ENCODE assay signal across 15 cellular contexts in genomic region chrX:76159453-76159852, GRCh38. TPM values are rescaled to one million over a fixed set of nuclear protein-coding genes. Genes with fewer than 3 reads are reported as not detected.
A peak's percentile ranks its signal among the peaks of the same experiment; 100 is the strongest.
DNase-seq lines count a peak whose midpoint lies in the region; ATAC-seq, FAIRE-seq and TF ChIP-seq lines count a peak whose summit lies in the region.
"Had no signal": no experiment of that assay in that cellular context is flagged by ENCODE, and none has a peak within 500 bp of the region (broad histone marks: within the 10 kb centered on the region; RNA-seq: fewer than 3 reads in every experiment).

No MANE protein-coding gene starts in this region.

- no CpG with 5 or more reads among the region's 8 CpGs for WGBS in H9 (ENCODE audit: extremely low coverage, insufficient read length, low lambda C conversion rate)
- 90% methylated on average over 2 of the region's 8 CpGs; no CpG with 5 or more reads in 1 of the 2 experiments for WGBS in H1 (ENCODE audit: extremely low coverage in 1 of 2, insufficient coverage in 1 of 2, insufficient read length in 1 of 2, insufficient replicate concordance in 2 of 2, low coverage in 1 of 2, low lambda C conversion rate in 2 of 2, missing lambda C conversion rate in 1 of 2), 2 experiments
- WGBS in neuronal stem cell (ENCODE audit: extremely low coverage in 2 of 2, insufficient read length in 2 of 2, insufficient replicate concordance in 1 of 2), 2 donors: no CpG with 5 or more reads among the region's 8 CpGs

- H4K20me1 ChIP-seq in H9 (ENCODE audit: control insufficient read depth, insufficient read depth, insufficient read length) (no peaks in the 10 kb centered on the region), H1 (replicated peaks in 1 of 2; ENCODE audit: control insufficient read depth in 1 of 2, insufficient read depth in 2 of 2, low read length in 2 of 2) (no peaks in the 10 kb centered on the region), Karpas-422 (ENCODE audit: insufficient read depth, low read depth, low read length) (no peaks in the 10 kb centered on the region)

- H3K14ac ChIP-seq in H9 (ENCODE audit: insufficient read depth, low read length): no peak overlapping the region
- H3K14ac ChIP-seq in H1 (ENCODE audit: insufficient read length): no peak overlapping the region
- no peak overlapping the region for H3K14ac ChIP-seq in neuronal stem cell (ENCODE audit: low read length)

- no peaks in the 10 kb centered on the region for H3K9me2 ChIP-seq in Karpas-422 (replicated peaks; ENCODE audit: insufficient read depth, low read length)

- H3K18ac ChIP-seq in H9 (ENCODE audit: insufficient read length, low read depth, low read length) (peak overlapping the region; percentile 79), H1 (ENCODE audit: extremely low read depth, low read length) (no peak overlapping the region), neuronal stem cell (ENCODE audit: low read length) (no peak overlapping the region)

- no peak overlapping the region for H4K5ac ChIP-seq in H9 (ENCODE audit: insufficient read length, low read depth, low read length)
- H4K5ac ChIP-seq in H1 (ENCODE audit: insufficient read length, low read depth, low read length): no peak overlapping the region

- H4K8ac ChIP-seq in H9 (replicated peaks; ENCODE audit: insufficient read length, low read depth, low read length): no peak overlapping the region
- peak overlapping the region; percentile 79; the same call in 1 of the 2 replicates for H4K8ac ChIP-seq in H1 (ENCODE audit: extremely low read depth, insufficient read depth, low read length)
- H4K8ac ChIP-seq in neuronal stem cell (ENCODE audit: low read depth, low read length): no peak overlapping the region

- H3K56ac ChIP-seq in H9 (ENCODE audit: insufficient read length, low read depth, low read length) (no peak overlapping the region), H1 (replicated peaks; ENCODE audit: insufficient read length, low read depth, low read length) (no peak overlapping the region)

- no peak for TF ChIP-seq RAD21 in H1 (IDR thresholded peaks at IDR 0.05 in 1 of 2, conservative IDR thresholded peaks at IDR 0.05 in 1 of 2; ENCODE audit: low read depth in 2 of 2, low read length in 2 of 2)

- H3K4me2 ChIP-seq in H9 (ENCODE audit: insufficient read depth, insufficient read length, low read length): no peak overlapping the region
- no peak overlapping the region; a peak in 1 of 4 replicates for H3K4me2 ChIP-seq in H1 (ENCODE audit: insufficient read depth in 1 of 2, low read depth in 2 of 2, low read length in 2 of 2)
- no peak overlapping the region for H3K4me2 ChIP-seq in neuronal stem cell (ENCODE audit: insufficient read depth, low read length, poor library complexity, severe bottlenecking)
- no peak overlapping the region for H3K4me2 ChIP-seq in Karpas-422 (ENCODE audit: low read depth, low read length, poor library complexity, severe bottlenecking)
- H3K4me2 ChIP-seq: A549 had no signal

- H3K27me3 ChIP-seq in H9 (ENCODE audit: insufficient read depth, low read length) (no peaks in the 10 kb centered on the region), H1 (replicated peaks in 1 of 4; ENCODE audit: control insufficient read depth in 3 of 4, extremely low read depth in 1 of 4, insufficient read depth in 3 of 4, low read length in 3 of 4) (no peaks in the 10 kb centered on the region), neuronal stem cell (ENCODE audit: control insufficient read depth in 3 of 3, insufficient read depth in 3 of 3, low read depth in 1 of 3, low read length in 3 of 3) (peaks cover 0 to 3% (median 0%) of the 10 kb centered on the region in 3 experiments), Karpas-422 (ENCODE audit: low read length) (no peaks in the 10 kb centered on the region)
- H3K27me3 ChIP-seq: BE2C had no signal

- H2AK5ac ChIP-seq in H9 (ENCODE audit: insufficient read length, low read length): no peak overlapping the region
- H2AK5ac ChIP-seq in H1 (ENCODE audit: low read depth, low read length): no peak overlapping the region
- H2AK5ac ChIP-seq in neuronal stem cell (ENCODE audit: low read depth, low read length): no peak overlapping the region

- H3T11ph ChIP-seq in H9 (ENCODE audit: low read length): no peak overlapping the region

- H2AFZ ChIP-seq in H9 (ENCODE audit: low read length) (no peak overlapping the region), H1 (ENCODE audit: low read length) (peak overlapping the region; percentile 62; the same call in 1 of the 2 replicates), neuronal stem cell (ENCODE audit: low read length) (peak overlapping the region; percentile 29), Karpas-422 (ENCODE audit: low read length) (no peak overlapping the region)

- TF ChIP-seq POLR2A in H1 (IDR thresholded peaks at IDR 0.05; ENCODE audit: control extremely low read depth in 1 of 2, low read depth in 2 of 2, low read length in 2 of 2): no peak

- DNase-seq in ELF-1 (ENCODE audit: low read depth, low spot score): peak; percentile 51
- DNase-seq in H9: no peak
- no peak for DNase-seq in H1 (ENCODE audit: low read depth in 1 of 2, low spot score in 2 of 2)
- no peak for DNase-seq in neuronal stem cell (ENCODE audit: low spot score)
- no peak for DNase-seq in HCEC 1CT
- DNase-seq in sciatic nerve (ENCODE audit: low spot score): no peak
- DNase-seq in Karpas-422: no peak
- DNase-seq: BE2C; CD4-positive, alpha-beta memory T cell; DMS79; IMR-90 had no signal

- no peak overlapping the region for H3K4me3 Mint-ChIP-seq in H9
- H3K4me3 Mint-ChIP-seq: CD4-positive, alpha-beta memory T cell had no signal

- H3K79me2 ChIP-seq in H9 (ENCODE audit: insufficient read depth, low read length): no peaks in the 10 kb centered on the region
- no peaks in the 10 kb centered on the region for H3K79me2 ChIP-seq in H1 (ENCODE audit: control insufficient read depth in 1 of 2, insufficient read depth in 2 of 2, low read length in 2 of 2)
- H3K79me2 ChIP-seq in Karpas-422 (ENCODE audit: low read length): no peaks in the 10 kb centered on the region

- H3K36me3 Mint-ChIP-seq in H9 (ENCODE audit: insufficient read depth in 1 of 3, low read depth in 3 of 3): peaks cover 0 to 2% (median under 1%) of the 10 kb centered on the region in 3 experiments; a peak in 3 of 7 replicates
- H3K36me3 Mint-ChIP-seq: CD4-positive, alpha-beta memory T cell had no signal

- H3K4me1 ChIP-seq in H9 (ENCODE audit: insufficient read depth, low read length): no peaks in the 10 kb centered on the region; the same call in 1 of the 2 replicates
- peaks cover 0 to 5% (median 0%) of the 10 kb centered on the region in 4 experiments; a peak in 1 of 7 replicates for H3K4me1 ChIP-seq in H1 (replicated peaks in 1 of 4; ENCODE audit: control insufficient read depth in 3 of 4, insufficient read depth in 4 of 4, low read length in 3 of 4)
- H3K4me1 ChIP-seq in neuronal stem cell (ENCODE audit: control insufficient read depth in 2 of 2, insufficient read depth in 1 of 2, low read depth in 1 of 2, low read length in 2 of 2): no peaks in the 10 kb centered on the region
- no peaks in the 10 kb centered on the region for H3K4me1 ChIP-seq in Karpas-422 (ENCODE audit: low read length)
- H3K4me1 ChIP-seq: A549, BE2C had no signal

- POLR2A ChIA-PET in H1 (lab: Charles Lee; ENCODE audit: partially characterized antibody): interaction anchor here (0.8 to 2.3 kb wide), 2 partner anchors 14 to 94 kb away, joined by 3 to 11 read pairs; partner anchors contain the start of gene PBDC1

- H3K4ac ChIP-seq in H9 (ENCODE audit: low read depth, low read length): no peak overlapping the region
- no peak overlapping the region for H3K4ac ChIP-seq in H1 (replicated peaks; ENCODE audit: insufficient read length, low read depth, low read length)
- no peak overlapping the region for H3K4ac ChIP-seq in neuronal stem cell (ENCODE audit: low read length)

- no peak for TF ChIP-seq EP300 in H1 (IDR thresholded peaks at IDR 0.05; ENCODE audit: borderline replicate concordance in 1 of 2, low read depth in 2 of 2, low read length in 2 of 2)

- H3K79me1 ChIP-seq in H9 (ENCODE audit: insufficient read depth, low read depth, low read length, poor library complexity, severe bottlenecking) (no peaks in the 10 kb centered on the region), H1 (ENCODE audit: low read depth, low read length) (no peaks in the 10 kb centered on the region), neuronal stem cell (ENCODE audit: low read depth, low read length) (no peaks in the 10 kb centered on the region)

- H2BK5ac ChIP-seq in H9 (ENCODE audit: insufficient read length, low read length) (no peak overlapping the region), H1 (ENCODE audit: low read depth, low read length) (no peak overlapping the region), neuronal stem cell (ENCODE audit: low read length) (no peak overlapping the region)

- H3K4me3 ChIP-seq in H1 (ENCODE audit: extremely low read depth in 1 of 4, insufficient read depth in 2 of 4, low read depth in 3 of 4, low read length in 4 of 4) (no peak overlapping the region), neuronal stem cell (ENCODE audit: low read length in 2 of 2) (no peak overlapping the region), Karpas-422 (ENCODE audit: low read length) (no peak overlapping the region)
- H3K4me3 ChIP-seq: A549 had no signal

- peaks cover 12% of the 10 kb centered on the region for H3K9me3 ChIP-seq in H9 (ENCODE audit: control insufficient read depth, low read depth, low read length)
- no peaks in the 10 kb centered on the region for H3K9me3 ChIP-seq in H1 (ENCODE audit: insufficient read depth in 2 of 2, low read depth in 1 of 2, low read length in 1 of 2)
- no peaks in the 10 kb centered on the region for H3K9me3 ChIP-seq in neuronal stem cell (replicated peaks in 1 of 2; ENCODE audit: control insufficient read depth in 2 of 2, insufficient read depth in 1 of 2, low read depth in 1 of 2, low read length in 2 of 2)
- H3K9me3 ChIP-seq in Karpas-422 (ENCODE audit: low read length): no peaks in the 10 kb centered on the region
- H3K9me3 ChIP-seq: A549, BE2C had no signal

- no peak for FAIRE-seq in H1 (lab: Jason Lieb, UNC)
- FAIRE-seq: A549, G401.6, GM12892 had no signal

- H3K23me2 ChIP-seq in H9 (ENCODE audit: insufficient read length, low read depth, low read length, poor library complexity, severe bottlenecking) (no peaks in the 10 kb centered on the region), H1 (ENCODE audit: low read depth, low read length) (no peaks in the 10 kb centered on the region)

- no peaks in the 10 kb centered on the region for H3K36me3 ChIP-seq in H1 (ENCODE audit: control insufficient read depth in 2 of 4, insufficient read depth in 4 of 4, low read length in 3 of 4)
- no peaks in the 10 kb centered on the region for H3K36me3 ChIP-seq in neuronal stem cell (replicated peaks in 1 of 2; ENCODE audit: control insufficient read depth in 2 of 2, insufficient read depth in 2 of 2, low read length in 2 of 2)
- H3K36me3 ChIP-seq in Karpas-422 (ENCODE audit: insufficient read depth, low read length): no peaks in the 10 kb centered on the region
- H3K36me3 ChIP-seq: BE2C had no signal

- CTCF ChIA-PET in H1 (lab: Charles Lee; ENCODE audit: partially characterized antibody): no interaction called here

- H3K27me3 Mint-ChIP-seq in H9 (ENCODE audit: low read depth): peaks cover 1% of the 10 kb centered on the region
- H3K27me3 Mint-ChIP-seq: CD4-positive, alpha-beta memory T cell had no signal

- H3K9ac ChIP-seq in H9 (ENCODE audit: extremely low read depth, insufficient read length, low read length) (no peak overlapping the region), H1 (replicated peaks in 1 of 4; ENCODE audit: extremely low read depth in 1 of 4, low read depth in 3 of 4, low read length in 3 of 4) (no peak overlapping the region), neuronal stem cell (ENCODE audit: low read depth, low read length, poor library complexity) (no peak overlapping the region), Karpas-422 (ENCODE audit: low read length) (no peak overlapping the region)

- H2BK12ac ChIP-seq in H9 (ENCODE audit: insufficient read length, low read depth, low read length) (no peak overlapping the region), H1 (ENCODE audit: low read depth, low read length) (no peak overlapping the region), neuronal stem cell (ENCODE audit: low read length) (no peak overlapping the region)

- H2BK120ac ChIP-seq in H9 (ENCODE audit: low read depth, low read length, poor library complexity, severe bottlenecking) (no peak overlapping the region), H1 (replicated peaks; ENCODE audit: low read depth, low read length) (no peak overlapping the region), neuronal stem cell (ENCODE audit: low read depth, low read length) (no peak overlapping the region)

- H3K27ac Mint-ChIP-seq in H9: no peak overlapping the region; a peak in 1 of 7 replicates
- H3K27ac Mint-ChIP-seq: CD4-positive, alpha-beta memory T cell had no signal

- H3K23ac ChIP-seq in H9 (ENCODE audit: insufficient read length, low read depth, low read length): no peak overlapping the region
- H3K23ac ChIP-seq in H1 (ENCODE audit: insufficient read length): no peak overlapping the region
- H3K23ac ChIP-seq in neuronal stem cell (ENCODE audit: low read depth, low read length, poor library complexity): no peak overlapping the region

- intact Hi-C loops in sciatic nerve (cut with DNase I): no loop called here

- H3K9me3 Mint-ChIP-seq in H9: peaks cover 47 to 55% of the 10 kb centered on the region in 2 experiments

- no peak for ATAC-seq in sciatic nerve
- ATAC-seq: A549 had no signal

- TF ChIP-seq CTCF in H9 (conservative IDR thresholded peaks at IDR 0.05): no peak
- no peak for TF ChIP-seq CTCF in H1 (IDR thresholded peaks at IDR 0.05; ENCODE audit: control extremely low read depth in 1 of 3, insufficient read depth in 1 of 3, low read depth in 1 of 3, low read length in 3 of 3)

- no peak overlapping the region for H2BK15ac ChIP-seq in H9 (ENCODE audit: low read depth, low read length)
- no peak overlapping the region for H2BK15ac ChIP-seq in H1 (ENCODE audit: low read length)
- H2BK15ac ChIP-seq in neuronal stem cell (ENCODE audit: low read length): no peak overlapping the region

- H3K4me1 Mint-ChIP-seq in H9: no peaks in the 10 kb centered on the region
- H3K4me1 Mint-ChIP-seq: CD4-positive, alpha-beta memory T cell had no signal

- H2BK20ac ChIP-seq in H9 (ENCODE audit: low read depth, low read length, poor library complexity, severe bottlenecking) (no peak overlapping the region), H1 (ENCODE audit: low read length) (no peak overlapping the region)

- no peak overlapping the region for H3K27ac ChIP-seq in H9 (ENCODE audit: insufficient read length, low read depth, low read length)
- H3K27ac ChIP-seq in H1 (ENCODE audit: low read depth, low read length): no peak overlapping the region
- no peak overlapping the region for H3K27ac ChIP-seq in neuronal stem cell (replicated peaks; ENCODE audit: low read length)
- H3K27ac ChIP-seq in Karpas-422 (ENCODE audit: low read length): no peak overlapping the region
- H3K27ac ChIP-seq: A549, C4-2B had no signal

- no peak overlapping the region for H4K91ac ChIP-seq in H9 (ENCODE audit: insufficient read length, low read depth, low read length)
- H4K91ac ChIP-seq in H1 (replicated peaks; ENCODE audit: insufficient read length, low read length): no peak overlapping the region
- H4K91ac ChIP-seq in neuronal stem cell (ENCODE audit: low read depth, low read length, poor library complexity): no peak overlapping the region

RNA-seq across cellular contexts. Expression of gene PBDC1, which starts 13.4 kb away (rescaled TPM):
- total RNA-seq in H9 (2021) (52.0 and 55.0 TPM in 2 replicates), sciatic nerve (21.7 TPM)
- 47.3 and 49.2 TPM in 2 replicates for total RNA-seq in H1 (2021; fragmentation: NEBNext Ultra II Directional; extraction: Animal tissue kit (Norgen Biotek cat#: 25700))
- 21.9 and 25.6 TPM in 2 replicates for polyA plus RNA-seq in H1 (2011; rRNA removed)
- polyA plus RNA-seq in H1 (2011; cell fraction: cytosol; rRNA removed): 31.0 TPM
- polyA plus RNA-seq in H1 (2011; cell fraction: nucleus; rRNA removed): 18.0 TPM
- polyA plus RNA-seq in H1 (2012, experiment 1 of 2): 43.4 to 58.4 TPM (median 51.2 TPM) in 4 replicates
- polyA plus RNA-seq in H1 (2012, experiment 2 of 2): 9.0 TPM
- 41.7 TPM for polyA plus RNA-seq in H1 (2013, experiment 1 of 2)
- 42.6 TPM for polyA plus RNA-seq in H1 (2013, experiment 2 of 2)
- polyA minus RNA-seq in H1 (2011; rRNA and poly(A)+ RNA removed): 42.3 and 43.3 TPM in 2 replicates
- polyA minus RNA-seq in H1 (2011; cell fraction: cytosol; rRNA and poly(A)+ RNA removed): 17.9 TPM
- polyA minus RNA-seq in H1 (2011; cell fraction: nucleus; rRNA and poly(A)+ RNA removed): 17.6 TPM
- polyA plus RNA-seq in neuronal stem cell (2013, experiment 1 of 2): 34.2 TPM
- 36.1 TPM for polyA plus RNA-seq in neuronal stem cell (2013, experiment 2 of 2)
- 8.3 and 17.2 TPM in 2 replicates for total RNA-seq in Karpas-422 (2014; rRNA removed; shearing (Covaris generic); ENCODE audit: low replicate concordance)

Comparison
In these comparisons a context has a peak if more than half of its experiments do, and no peak if none do; other contexts are left out.
1. H2AFZ ChIP-seq: peak in H1 (single experiment) and neuronal stem cell (single experiment); none in H9 (single experiment) and Karpas-422 (single experiment).